Comparison of ENCODE assay signal across 22 cellular contexts in the genomic region with DNA sequence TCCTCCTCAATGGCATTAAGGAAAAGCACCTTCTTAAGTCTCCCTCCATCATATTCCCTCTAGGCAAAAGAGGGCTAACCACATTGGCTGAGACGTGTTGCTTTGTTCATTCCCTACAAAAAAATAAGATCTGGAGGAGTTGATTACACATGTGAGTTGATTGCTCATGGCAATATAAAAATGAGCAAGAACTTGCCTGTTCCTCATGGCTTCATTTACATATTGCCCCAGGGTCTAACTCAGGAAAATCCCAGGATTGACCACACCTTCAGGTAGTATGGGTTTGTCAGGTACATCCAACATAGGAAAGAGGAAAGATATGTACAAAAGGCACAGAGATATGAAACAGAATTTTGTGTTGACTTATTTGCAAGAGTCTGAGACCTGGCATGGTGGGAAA.
"Had no signal": no experiment of that assay in that cellular context is flagged by ENCODE, and none has a peak within 500 bp of the region (broad histone marks: within the 10 kb centered on the region; RNA-seq: fewer than 3 reads in every experiment).

No MANE protein-coding gene starts in this region.

- H3K79me2 ChIP-seq: parathyroid adenoma had no signal

- H3K4me2 ChIP-seq: neural progenitor cell had no signal

- H3K4me3 ChIP-seq: coronary artery, esophagus muscularis mucosa, heart right ventricle, lung, neural progenitor cell, right lobe of liver, vagina had no signal

- ATAC-seq: effector memory CD8-positive, alpha-beta T cell; heart right ventricle; left lobe of liver; naive thymus-derived CD4-positive, alpha-beta T cell; right lobe of liver; stimulated activated naive B cell treated with anti-CD40 and anti-IgM and Interleukin-4, amounts not matched to agents 10 μg/mL and 1 μg/mL and 100 μg/mL, for 72 hours had no signal

- H3K27me3 ChIP-seq: esophagus muscularis mucosa, heart right ventricle, neural progenitor cell, right lobe of liver, vagina had no signal

- H3K27ac ChIP-seq: coronary artery, esophagus muscularis mucosa, heart right ventricle, neural progenitor cell, parathyroid adenoma, right lobe of liver, vagina had no signal

- H3K9ac ChIP-seq: neural progenitor cell, parathyroid adenoma had no signal

- H3K4me1 ChIP-seq: neural progenitor cell, parathyroid adenoma, vagina had no signal

- H3K9me3 ChIP-seq: esophagus muscularis mucosa, right lobe of liver, vagina had no signal

- H3K36me3 ChIP-seq: esophagus muscularis mucosa, heart right ventricle, neural progenitor cell, right lobe of liver, vagina had no signal

- DNase-seq: dermis blood vessel endothelial cell; effector memory CD8-positive, alpha-beta T cell; foreskin melanocyte; glutamatergic neuron; heart right ventricle; hippocampal formation; kidney glomerular epithelial cell; mesenchymal stem cell; naive thymus-derived CD4-positive, alpha-beta T cell; right lobe of liver; small intestine; stimulated activated CD4-positive, alpha-beta T cell treated with anti-CD3 and anti-CD28 coated beads, Interleukin-15, amount 100 ng/mL, for 24 hours; stimulated activated CD4-positive, alpha-beta T cell treated with anti-CD3 and anti-CD28 coated beads, Interleukin-2, amount 100 ng/mL, for 48 hours; stimulated activated naive B cell treated with anti-CD40 and anti-IgM and Interleukin-4, amounts not matched to agents 10 μg/mL and 1 μg/mL and 100 μg/mL, for 72 hours; trophoblast cell had no signal

- H2AFZ ChIP-seq: neural progenitor cell, parathyroid adenoma had no signal
